1 cellular context compared by ENCODE assay signal in the genomic region with DNA sequence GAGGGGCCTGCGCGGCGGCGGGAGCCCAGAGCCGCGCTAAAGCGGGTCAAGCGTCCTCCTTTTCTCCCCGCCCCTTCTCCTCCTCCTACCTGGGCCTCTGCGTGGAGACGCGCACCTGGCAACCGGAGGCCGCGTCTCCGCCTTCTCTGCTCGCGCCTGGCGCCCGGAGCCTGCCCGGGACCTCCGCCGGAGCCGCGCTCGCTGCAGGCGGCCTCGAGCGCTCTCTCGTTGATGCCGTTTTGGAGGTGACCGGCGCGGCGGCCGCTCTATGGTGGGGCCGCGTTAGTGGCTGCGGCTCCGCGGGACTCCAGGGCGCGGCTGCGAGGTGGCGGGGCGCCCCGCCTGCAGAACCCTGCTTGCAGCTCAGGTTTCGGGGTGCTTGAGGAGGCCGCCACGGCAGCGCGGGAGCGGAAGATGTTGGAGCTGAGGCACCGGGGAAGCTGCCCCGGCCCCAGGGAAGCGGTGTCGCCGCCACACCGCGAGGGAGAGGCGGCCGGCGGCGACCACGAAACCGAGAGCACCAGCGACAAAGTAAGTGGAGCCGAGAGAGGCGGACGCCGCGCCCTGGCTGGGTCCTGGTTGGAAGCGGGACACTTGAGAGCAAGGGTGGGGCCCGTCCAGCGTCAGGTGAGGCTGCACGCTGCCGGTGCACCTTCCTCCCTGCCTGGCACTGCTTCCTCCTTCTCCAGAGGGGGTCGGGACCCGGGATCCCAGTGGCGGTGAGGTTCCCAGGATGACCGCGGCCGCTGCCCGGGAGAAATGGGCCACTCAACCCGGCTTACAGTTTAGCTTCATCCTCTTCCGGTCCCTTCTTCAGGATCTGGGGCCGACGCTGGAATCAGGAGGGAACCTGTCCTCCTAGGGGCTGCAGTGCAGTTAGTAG.
TF ChIP-seq lines count a peak whose summit lies in the region.

A gene (plus strand): TSS at position 140 of the 883 bp plus-strand sequence. CDS start 275 bp downstream, at position 415.

TF ChIP-seq in HepG2, 621 proteins besides CTCF, POLR2A, EP300 and RAD21 (continued from another document and continues in another):
- TF ChIP-seq, protein P1, sequence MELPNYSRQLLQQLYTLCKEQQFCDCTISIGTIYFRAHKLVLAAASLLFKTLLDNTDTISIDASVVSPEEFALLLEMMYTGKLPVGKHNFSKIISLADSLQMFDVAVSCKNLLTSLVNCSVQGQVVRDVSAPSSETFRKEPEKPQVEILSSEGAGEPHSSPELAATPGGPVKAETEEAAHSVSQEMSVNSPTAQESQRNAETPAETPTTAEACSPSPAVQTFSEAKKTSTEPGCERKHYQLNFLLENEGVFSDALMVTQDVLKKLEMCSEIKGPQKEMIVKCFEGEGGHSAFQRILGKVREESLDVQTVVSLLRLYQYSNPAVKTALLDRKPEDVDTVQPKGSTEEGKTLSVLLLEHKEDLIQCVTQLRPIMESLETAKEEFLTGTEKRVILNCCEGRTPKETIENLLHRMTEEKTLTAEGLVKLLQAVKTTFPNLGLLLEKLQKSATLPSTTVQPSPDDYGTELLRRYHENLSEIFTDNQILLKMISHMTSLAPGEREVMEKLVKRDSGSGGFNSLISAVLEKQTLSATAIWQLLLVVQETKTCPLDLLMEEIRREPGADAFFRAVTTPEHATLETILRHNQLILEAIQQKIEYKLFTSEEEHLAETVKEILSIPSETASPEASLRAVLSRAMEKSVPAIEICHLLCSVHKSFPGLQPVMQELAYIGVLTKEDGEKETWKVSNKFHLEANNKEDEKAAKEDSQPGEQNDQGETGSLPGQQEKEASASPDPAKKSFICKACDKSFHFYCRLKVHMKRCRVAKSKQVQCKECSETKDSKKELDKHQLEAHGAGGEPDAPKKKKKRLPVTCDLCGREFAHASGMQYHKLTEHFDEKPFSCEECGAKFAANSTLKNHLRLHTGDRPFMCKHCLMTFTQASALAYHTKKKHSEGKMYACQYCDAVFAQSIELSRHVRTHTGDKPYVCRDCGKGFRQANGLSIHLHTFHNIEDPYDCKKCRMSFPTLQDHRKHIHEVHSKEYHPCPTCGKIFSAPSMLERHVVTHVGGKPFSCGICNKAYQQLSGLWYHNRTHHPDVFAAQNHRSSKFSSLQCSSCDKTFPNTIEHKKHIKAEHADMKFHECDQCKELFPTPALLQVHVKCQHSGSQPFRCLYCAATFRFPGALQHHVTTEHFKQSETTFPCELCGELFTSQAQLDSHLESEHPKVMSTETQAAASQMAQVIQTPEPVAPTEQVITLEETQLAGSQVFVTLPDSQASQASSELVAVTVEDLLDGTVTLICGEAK (IDR thresholded peaks at IDR 0.05): no peak
- TF ChIP-seq, protein P1 (CRISPR knock-in tag; IDR thresholded peaks at IDR 0.05): no peak
- TF ChIP-seq MZF1 (CRISPR knock-in tag; IDR thresholded peaks at IDR 0.05; ENCODE audit: borderline replicate concordance): no peak
- TF ChIP-seq PHF8 (CRISPR knock-in tag; IDR thresholded peaks at IDR 0.05): 0 out of 2 replicates have a peak, but pooled peaks have one; percentile 24
- no peak for TF ChIP-seq SOX5 (CRISPR knock-in tag; IDR thresholded peaks at IDR 0.05; ENCODE audit: borderline replicate concordance)
- TF ChIP-seq, protein P2, sequence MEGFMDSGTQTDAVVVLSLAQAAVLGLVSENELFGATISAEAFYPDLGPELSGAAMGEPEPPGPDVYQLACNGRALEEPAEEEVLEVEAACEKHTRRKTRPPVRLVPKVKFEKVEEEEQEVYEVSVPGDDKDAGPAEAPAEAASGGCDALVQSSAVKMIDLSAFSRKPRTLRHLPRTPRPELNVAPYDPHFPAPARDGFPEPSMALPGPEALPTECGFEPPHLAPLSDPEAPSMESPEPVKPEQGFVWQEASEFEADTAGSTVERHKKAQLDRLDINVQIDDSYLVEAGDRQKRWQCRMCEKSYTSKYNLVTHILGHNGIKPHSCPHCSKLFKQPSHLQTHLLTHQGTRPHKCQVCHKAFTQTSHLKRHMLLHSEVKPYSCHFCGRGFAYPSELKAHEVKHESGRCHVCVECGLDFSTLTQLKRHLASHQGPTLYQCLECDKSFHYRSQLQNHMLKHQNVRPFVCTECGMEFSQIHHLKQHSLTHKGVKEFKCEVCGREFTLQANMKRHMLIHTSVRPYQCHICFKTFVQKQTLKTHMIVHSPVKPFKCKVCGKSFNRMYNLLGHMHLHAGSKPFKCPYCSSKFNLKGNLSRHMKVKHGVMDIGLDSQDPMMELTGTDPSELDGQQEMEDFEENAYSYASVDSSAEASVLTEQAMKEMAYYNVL (CRISPR knock-in tag; IDR thresholded peaks at IDR 0.05; ENCODE audit: borderline replicate concordance): peak; percentile 19; the same call in 1 of the 2 replicates
- no peak for TF ChIP-seq STAT5B (CRISPR knock-in tag; IDR thresholded peaks at IDR 0.05)
- TF ChIP-seq, protein P3, sequence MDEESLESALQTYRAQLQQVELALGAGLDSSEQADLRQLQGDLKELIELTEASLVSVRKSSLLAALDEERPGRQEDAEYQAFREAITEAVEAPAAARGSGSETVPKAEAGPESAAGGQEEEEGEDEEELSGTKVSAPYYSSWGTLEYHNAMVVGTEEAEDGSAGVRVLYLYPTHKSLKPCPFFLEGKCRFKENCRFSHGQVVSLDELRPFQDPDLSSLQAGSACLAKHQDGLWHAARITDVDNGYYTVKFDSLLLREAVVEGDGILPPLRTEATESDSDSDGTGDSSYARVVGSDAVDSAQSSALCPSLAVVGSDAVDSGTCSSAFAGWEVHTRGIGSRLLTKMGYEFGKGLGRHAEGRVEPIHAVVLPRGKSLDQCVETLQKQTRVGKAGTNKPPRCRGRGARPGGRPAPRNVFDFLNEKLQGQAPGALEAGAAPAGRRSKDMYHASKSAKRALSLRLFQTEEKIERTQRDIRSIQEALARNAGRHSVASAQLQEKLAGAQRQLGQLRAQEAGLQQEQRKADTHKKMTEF (CRISPR knock-in tag; IDR thresholded peaks at IDR 0.05): no peak
- TF ChIP-seq, protein P4, sequence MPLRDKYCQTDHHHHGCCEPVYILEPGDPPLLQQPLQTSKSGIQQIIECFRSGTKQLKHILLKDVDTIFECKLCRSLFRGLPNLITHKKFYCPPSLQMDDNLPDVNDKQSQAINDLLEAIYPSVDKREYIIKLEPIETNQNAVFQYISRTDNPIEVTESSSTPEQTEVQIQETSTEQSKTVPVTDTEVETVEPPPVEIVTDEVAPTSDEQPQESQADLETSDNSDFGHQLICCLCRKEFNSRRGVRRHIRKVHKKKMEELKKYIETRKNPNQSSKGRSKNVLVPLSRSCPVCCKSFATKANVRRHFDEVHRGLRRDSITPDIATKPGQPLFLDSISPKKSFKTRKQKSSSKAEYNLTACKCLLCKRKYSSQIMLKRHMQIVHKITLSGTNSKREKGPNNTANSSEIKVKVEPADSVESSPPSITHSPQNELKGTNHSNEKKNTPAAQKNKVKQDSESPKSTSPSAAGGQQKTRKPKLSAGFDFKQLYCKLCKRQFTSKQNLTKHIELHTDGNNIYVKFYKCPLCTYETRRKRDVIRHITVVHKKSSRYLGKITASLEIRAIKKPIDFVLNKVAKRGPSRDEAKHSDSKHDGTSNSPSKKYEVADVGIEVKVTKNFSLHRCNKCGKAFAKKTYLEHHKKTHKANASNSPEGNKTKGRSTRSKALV (CRISPR knock-in tag; IDR thresholded peaks at IDR 0.05): peak; percentile 54
- TF ChIP-seq, protein P5, sequence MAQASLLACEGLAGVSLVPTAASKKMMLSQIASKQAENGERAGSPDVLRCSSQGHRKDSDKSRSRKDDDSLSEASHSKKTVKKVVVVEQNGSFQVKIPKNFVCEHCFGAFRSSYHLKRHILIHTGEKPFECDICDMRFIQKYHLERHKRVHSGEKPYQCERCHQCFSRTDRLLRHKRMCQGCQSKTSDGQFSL (CRISPR knock-in tag; IDR thresholded peaks at IDR 0.05): no peak
- TF ChIP-seq EEA1 (CRISPR knock-in tag; IDR thresholded peaks at IDR 0.05; ENCODE audit: borderline replicate concordance): no peak
- TF ChIP-seq, protein P6, sequence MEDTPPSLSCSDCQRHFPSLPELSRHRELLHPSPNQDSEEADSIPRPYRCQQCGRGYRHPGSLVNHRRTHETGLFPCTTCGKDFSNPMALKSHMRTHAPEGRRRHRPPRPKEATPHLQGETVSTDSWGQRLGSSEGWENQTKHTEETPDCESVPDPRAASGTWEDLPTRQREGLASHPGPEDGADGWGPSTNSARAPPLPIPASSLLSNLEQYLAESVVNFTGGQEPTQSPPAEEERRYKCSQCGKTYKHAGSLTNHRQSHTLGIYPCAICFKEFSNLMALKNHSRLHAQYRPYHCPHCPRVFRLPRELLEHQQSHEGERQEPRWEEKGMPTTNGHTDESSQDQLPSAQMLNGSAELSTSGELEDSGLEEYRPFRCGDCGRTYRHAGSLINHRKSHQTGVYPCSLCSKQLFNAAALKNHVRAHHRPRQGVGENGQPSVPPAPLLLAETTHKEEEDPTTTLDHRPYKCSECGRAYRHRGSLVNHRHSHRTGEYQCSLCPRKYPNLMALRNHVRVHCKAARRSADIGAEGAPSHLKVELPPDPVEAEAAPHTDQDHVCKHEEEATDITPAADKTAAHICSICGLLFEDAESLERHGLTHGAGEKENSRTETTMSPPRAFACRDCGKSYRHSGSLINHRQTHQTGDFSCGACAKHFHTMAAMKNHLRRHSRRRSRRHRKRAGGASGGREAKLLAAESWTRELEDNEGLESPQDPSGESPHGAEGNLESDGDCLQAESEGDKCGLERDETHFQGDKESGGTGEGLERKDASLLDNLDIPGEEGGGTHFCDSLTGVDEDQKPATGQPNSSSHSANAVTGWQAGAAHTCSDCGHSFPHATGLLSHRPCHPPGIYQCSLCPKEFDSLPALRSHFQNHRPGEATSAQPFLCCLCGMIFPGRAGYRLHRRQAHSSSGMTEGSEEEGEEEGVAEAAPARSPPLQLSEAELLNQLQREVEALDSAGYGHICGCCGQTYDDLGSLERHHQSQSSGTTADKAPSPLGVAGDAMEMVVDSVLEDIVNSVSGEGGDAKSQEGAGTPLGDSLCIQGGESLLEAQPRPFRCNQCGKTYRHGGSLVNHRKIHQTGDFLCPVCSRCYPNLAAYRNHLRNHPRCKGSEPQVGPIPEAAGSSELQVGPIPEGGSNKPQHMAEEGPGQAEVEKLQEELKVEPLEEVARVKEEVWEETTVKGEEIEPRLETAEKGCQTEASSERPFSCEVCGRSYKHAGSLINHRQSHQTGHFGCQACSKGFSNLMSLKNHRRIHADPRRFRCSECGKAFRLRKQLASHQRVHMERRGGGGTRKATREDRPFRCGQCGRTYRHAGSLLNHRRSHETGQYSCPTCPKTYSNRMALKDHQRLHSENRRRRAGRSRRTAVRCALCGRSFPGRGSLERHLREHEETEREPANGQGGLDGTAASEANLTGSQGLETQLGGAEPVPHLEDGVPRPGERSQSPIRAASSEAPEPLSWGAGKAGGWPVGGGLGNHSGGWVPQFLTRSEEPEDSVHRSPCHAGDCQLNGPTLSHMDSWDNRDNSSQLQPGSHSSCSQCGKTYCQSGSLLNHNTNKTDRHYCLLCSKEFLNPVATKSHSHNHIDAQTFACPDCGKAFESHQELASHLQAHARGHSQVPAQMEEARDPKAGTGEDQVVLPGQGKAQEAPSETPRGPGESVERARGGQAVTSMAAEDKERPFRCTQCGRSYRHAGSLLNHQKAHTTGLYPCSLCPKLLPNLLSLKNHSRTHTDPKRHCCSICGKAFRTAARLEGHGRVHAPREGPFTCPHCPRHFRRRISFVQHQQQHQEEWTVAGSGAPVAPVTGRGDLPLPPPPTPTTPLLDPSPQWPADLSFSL (CRISPR knock-in tag; IDR thresholded peaks at IDR 0.05): no peak
- TF ChIP-seq, protein P7, sequence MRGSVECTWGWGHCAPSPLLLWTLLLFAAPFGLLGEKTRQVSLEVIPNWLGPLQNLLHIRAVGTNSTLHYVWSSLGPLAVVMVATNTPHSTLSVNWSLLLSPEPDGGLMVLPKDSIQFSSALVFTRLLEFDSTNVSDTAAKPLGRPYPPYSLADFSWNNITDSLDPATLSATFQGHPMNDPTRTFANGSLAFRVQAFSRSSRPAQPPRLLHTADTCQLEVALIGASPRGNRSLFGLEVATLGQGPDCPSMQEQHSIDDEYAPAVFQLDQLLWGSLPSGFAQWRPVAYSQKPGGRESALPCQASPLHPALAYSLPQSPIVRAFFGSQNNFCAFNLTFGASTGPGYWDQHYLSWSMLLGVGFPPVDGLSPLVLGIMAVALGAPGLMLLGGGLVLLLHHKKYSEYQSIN (CRISPR knock-in tag; IDR thresholded peaks at IDR 0.05; ENCODE audit: borderline replicate concordance): no peak
- TF ChIP-seq ZNF572 (CRISPR knock-in tag; IDR thresholded peaks at IDR 0.05): no peak
- no peak; the same call in 1 of the 2 replicates for TF ChIP-seq ZSCAN31 (CRISPR knock-in tag; IDR thresholded peaks at IDR 0.05; ENCODE audit: low read depth)
- no peak for TF ChIP-seq ZMYM2 (CRISPR knock-in tag; IDR thresholded peaks at IDR 0.05)
- TF ChIP-seq, protein P8, sequence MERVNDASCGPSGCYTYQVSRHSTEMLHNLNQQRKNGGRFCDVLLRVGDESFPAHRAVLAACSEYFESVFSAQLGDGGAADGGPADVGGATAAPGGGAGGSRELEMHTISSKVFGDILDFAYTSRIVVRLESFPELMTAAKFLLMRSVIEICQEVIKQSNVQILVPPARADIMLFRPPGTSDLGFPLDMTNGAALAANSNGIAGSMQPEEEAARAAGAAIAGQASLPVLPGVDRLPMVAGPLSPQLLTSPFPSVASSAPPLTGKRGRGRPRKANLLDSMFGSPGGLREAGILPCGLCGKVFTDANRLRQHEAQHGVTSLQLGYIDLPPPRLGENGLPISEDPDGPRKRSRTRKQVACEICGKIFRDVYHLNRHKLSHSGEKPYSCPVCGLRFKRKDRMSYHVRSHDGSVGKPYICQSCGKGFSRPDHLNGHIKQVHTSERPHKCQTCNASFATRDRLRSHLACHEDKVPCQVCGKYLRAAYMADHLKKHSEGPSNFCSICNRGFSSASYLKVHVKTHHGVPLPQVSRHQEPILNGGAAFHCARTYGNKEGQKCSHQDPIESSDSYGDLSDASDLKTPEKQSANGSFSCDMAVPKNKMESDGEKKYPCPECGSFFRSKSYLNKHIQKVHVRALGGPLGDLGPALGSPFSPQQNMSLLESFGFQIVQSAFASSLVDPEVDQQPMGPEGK (CRISPR knock-in tag; IDR thresholded peaks at IDR 0.05): no peak
- no peak; the same call in 1 of the 2 replicates for TF ChIP-seq KAT7 (CRISPR knock-in tag; IDR thresholded peaks at IDR 0.05; ENCODE audit: borderline replicate concordance)
